In genomic region chr11:16239130-16240105, GRCh38 we compare ENCODE assay signal across 1 cellular context.
TF ChIP-seq lines count a peak whose summit lies in the region.

No MANE protein-coding gene starts in this region.

TF ChIP-seq in IMR-90, 13 proteins besides CTCF, POLR2A, EP300 and RAD21 (continued from another document):
- TF ChIP-seq ELK1 (IDR thresholded peaks at IDR 0.05; ENCODE audit: borderline replicate concordance, low read depth, low read length) (no peak), CHD1 (IDR thresholded peaks at IDR 0.05; ENCODE audit: low read depth, low read length) (no peak), RFX5 (IDR thresholded peaks at IDR 0.05; ENCODE audit: low read depth, low read length) (no peak)
